Comparison of ENCODE assay signal across 1 cellular context in the genomic region with DNA sequence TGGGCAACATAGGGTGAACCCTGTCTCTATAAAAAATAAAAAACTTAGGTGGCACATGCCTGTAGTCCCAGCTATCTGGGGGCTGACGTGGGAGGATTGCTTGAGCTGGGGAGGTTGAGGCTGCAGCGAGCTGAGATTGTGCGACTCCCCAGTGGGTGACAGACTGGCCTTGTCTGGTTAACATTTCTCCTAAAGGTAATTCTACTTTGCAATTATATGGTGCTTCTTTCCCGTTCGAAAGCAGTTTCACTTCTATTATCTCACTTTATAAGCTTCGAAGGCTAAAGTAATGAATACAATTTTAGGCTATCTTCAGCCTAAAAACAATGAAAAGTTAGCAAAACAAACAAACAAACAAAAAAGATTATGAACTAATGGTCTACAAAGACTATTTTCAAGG.
TF ChIP-seq lines count a peak whose summit lies in the region.

No MANE protein-coding gene starts in this region.

TF ChIP-seq in GM23338, 12 proteins besides CTCF, POLR2A, EP300 and RAD21 (continued from another document):
- TF ChIP-seq, protein P1, sequence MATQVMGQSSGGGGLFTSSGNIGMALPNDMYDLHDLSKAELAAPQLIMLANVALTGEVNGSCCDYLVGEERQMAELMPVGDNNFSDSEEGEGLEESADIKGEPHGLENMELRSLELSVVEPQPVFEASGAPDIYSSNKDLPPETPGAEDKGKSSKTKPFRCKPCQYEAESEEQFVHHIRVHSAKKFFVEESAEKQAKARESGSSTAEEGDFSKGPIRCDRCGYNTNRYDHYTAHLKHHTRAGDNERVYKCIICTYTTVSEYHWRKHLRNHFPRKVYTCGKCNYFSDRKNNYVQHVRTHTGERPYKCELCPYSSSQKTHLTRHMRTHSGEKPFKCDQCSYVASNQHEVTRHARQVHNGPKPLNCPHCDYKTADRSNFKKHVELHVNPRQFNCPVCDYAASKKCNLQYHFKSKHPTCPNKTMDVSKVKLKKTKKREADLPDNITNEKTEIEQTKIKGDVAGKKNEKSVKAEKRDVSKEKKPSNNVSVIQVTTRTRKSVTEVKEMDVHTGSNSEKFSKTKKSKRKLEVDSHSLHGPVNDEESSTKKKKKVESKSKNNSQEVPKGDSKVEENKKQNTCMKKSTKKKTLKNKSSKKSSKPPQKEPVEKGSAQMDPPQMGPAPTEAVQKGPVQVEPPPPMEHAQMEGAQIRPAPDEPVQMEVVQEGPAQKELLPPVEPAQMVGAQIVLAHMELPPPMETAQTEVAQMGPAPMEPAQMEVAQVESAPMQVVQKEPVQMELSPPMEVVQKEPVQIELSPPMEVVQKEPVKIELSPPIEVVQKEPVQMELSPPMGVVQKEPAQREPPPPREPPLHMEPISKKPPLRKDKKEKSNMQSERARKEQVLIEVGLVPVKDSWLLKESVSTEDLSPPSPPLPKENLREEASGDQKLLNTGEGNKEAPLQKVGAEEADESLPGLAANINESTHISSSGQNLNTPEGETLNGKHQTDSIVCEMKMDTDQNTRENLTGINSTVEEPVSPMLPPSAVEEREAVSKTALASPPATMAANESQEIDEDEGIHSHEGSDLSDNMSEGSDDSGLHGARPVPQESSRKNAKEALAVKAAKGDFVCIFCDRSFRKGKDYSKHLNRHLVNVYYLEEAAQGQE (IDR thresholded peaks at IDR 0.05; ENCODE audit: unreplicated experiment): no peak
- no peak for TF ChIP-seq JUNB (IDR thresholded peaks at IDR 0.05; ENCODE audit: unreplicated experiment)
